In the genomic region with DNA sequence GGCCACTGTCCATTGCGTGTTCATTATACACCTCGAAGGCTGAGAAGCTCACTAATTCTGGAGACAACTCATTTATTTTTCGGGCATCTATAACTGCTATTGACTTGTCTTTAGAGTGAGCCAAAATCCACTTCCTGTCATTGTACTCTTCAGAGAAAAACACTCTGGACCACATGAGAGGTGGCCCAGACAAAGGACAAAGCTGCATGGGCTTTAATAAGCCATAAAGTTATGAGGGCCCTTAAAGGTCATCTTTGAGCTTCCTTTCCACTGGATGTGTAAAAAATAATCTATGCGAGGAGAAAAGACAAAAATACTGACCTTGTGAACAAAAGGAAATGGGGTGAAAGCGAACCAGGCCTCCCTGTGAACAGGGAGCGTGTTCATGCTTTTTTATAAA, we compare ENCODE assay signal across 17 cellular contexts.
DNase-seq lines count a peak whose midpoint lies in the region; ATAC-seq and TF ChIP-seq lines count a peak whose summit lies in the region.
"Had no signal": no experiment of that assay in that cellular context is flagged by ENCODE, and none has a peak within 500 bp of the region (broad histone marks: within the 10 kb centered on the region; RNA-seq: fewer than 3 reads in every experiment).

No MANE protein-coding gene starts in this region.

- intact Hi-C loops in left ventricle myocardium inferior (cut with micrococcal nuclease) (no loop called here), Right ventricle myocardium superior (cut with DNase I) (no loop called here), head of caudate nucleus (cut with DNase I) (no loop called here)

- no peaks in the 10 kb centered on the region for H3K36me3 ChIP-seq in left ventricle myocardium inferior
- H3K36me3 ChIP-seq: BLaER1, Peyer's patch had no signal

- no peak overlapping the region for H3K4me3 ChIP-seq in left ventricle myocardium inferior
- H3K4me3 ChIP-seq: A549, BLaER1, Peyer's patch, SK-N-MC had no signal

- H3K4me1 Mint-ChIP-seq in activated T-helper 17 cell treated with anti-CD3 and anti-CD28 coated beads, Interleukin-2, amount 50 U/mL, for 72 hours = no peaks in the 10 kb centered on the region
- H3K4me1 Mint-ChIP-seq: CD4-positive, alpha-beta memory T cell had no signal

- H3K27ac ChIP-seq in left ventricle myocardium inferior (replicated peaks) = peak overlapping the region; percentile 1
- H3K27ac ChIP-seq: A549, BLaER1, Peyer's patch, SK-N-MC had no signal

- no peaks in the 10 kb centered on the region for H3K36me3 Mint-ChIP-seq in activated T-helper 17 cell treated with anti-CD3 and anti-CD28 coated beads, Interleukin-2, amount 50 U/mL, for 72 hours (ENCODE audit: low read depth)
- H3K36me3 Mint-ChIP-seq: CD4-positive, alpha-beta memory T cell had no signal

- H3K4me1 ChIP-seq in left ventricle myocardium inferior = no peaks in the 10 kb centered on the region
- H3K4me1 ChIP-seq: A549 had no signal

- H3K27me3 Mint-ChIP-seq in activated T-helper 17 cell treated with anti-CD3 and anti-CD28 coated beads, Interleukin-2, amount 50 U/mL, for 72 hours = peaks cover 5% of the 10 kb centered on the region

- H3K4me3 Mint-ChIP-seq in activated T-helper 17 cell treated with anti-CD3 and anti-CD28 coated beads, Interleukin-2, amount 50 U/mL, for 72 hours = no peak overlapping the region
- H3K4me3 Mint-ChIP-seq: CD4-positive, alpha-beta memory T cell had no signal

- peaks cover 4% of the 10 kb centered on the region for H3K9me3 Mint-ChIP-seq in activated T-helper 17 cell treated with anti-CD3 and anti-CD28 coated beads, Interleukin-2, amount 50 U/mL, for 72 hours

- no peak for ATAC-seq in Right ventricle myocardium superior (ENCODE audit: poor library complexity)
- ATAC-seq in activated T-helper 17 cell treated with anti-CD3 and anti-CD28 coated beads, Interleukin-2, amount 50 U/mL, for 72 hours (replicated peaks) = no peak
- ATAC-seq: A549 had no signal

- in situ Hi-C loops in SK-MEL-5 (cut with HindIII; ENCODE audit: low pct_unique_long_range_greater_than_20kb, low sequenced_read_pairs) = no loop called here

- DNase-seq in left ventricle myocardium inferior = no peak
- DNase-seq in Right ventricle myocardium superior = no peak
- peak; percentile 43 for DNase-seq in SK-MEL-5 (ENCODE audit: low read depth, low spot score)
- peak; percentile 12 for DNase-seq in glomerular endothelial cell (ENCODE audit: extremely low read depth, low read depth, low spot score)
- no peak for DNase-seq in activated naive CD4-positive, alpha-beta T cell (lab: John Stamatoyannopoulos, UW)
- no peak for DNase-seq in head of caudate nucleus
- DNase-seq: CD4-positive, alpha-beta memory T cell; KBM-7; MV-4-11; NCI-H2107; NCI-H226; NCI-H526; Peyer's patch had no signal

- no peak overlapping the region for H3K27ac Mint-ChIP-seq in activated T-helper 17 cell treated with anti-CD3 and anti-CD28 coated beads, Interleukin-2, amount 50 U/mL, for 72 hours
- H3K27ac Mint-ChIP-seq: CD4-positive, alpha-beta memory T cell had no signal

- H3K27me3 ChIP-seq in left ventricle myocardium inferior (ENCODE audit: low read depth) = no peaks in the 10 kb centered on the region
- H3K27me3 ChIP-seq: BLaER1, Peyer's patch had no signal

- no peak for TF ChIP-seq CTCF in left ventricle myocardium inferior (IDR thresholded peaks at IDR 0.05; ENCODE audit: borderline replicate concordance)

- no peaks in the 10 kb centered on the region for H3K9me3 ChIP-seq in left ventricle myocardium inferior (replicated peaks)
- H3K9me3 ChIP-seq: A549, Peyer's patch had no signal

Comparison
In these comparisons a context has a peak if more than half of its experiments do, and no peak if none do; other contexts are left out.
1. DNase-seq: peak in SK-MEL-5 (single experiment) and glomerular endothelial cell (single experiment); none in left ventricle myocardium inferior (single experiment), Right ventricle myocardium superior (single experiment), activated naive CD4-positive, alpha-beta T cell (0 of 4) and head of caudate nucleus (0 of 42).